ENCODE assay signal across 11 cellular contexts in the genomic region with DNA sequence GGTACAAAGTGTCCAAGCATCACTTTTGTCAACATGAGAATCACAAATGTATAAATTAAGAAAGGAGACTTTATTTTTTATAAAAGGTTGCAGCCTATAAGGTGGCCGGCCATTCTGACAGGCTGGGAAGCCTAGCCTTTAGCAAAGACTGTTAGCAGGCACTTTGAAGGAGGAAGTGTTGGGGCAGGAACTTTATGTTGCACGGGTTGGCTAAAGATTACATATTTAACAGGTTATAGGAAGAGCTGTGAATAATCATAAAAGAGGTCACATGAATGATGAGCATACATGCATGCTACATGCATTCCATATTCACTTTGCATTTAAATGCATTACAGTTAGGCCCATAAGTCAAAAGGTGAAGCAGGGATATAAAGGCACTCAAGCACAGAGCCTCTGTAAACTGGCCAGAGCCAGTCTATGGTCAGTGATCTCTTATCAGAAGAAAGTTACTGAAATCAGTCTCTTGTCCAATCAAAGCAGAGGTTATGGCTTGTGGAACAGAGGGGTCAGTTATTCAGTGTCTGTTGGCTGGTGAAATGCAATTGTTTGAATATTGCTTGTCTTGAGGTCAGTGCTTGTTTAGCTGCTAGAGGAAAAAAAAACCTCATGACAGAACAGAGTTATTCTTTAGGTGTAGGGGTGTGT. TPM values are rescaled to one million over a fixed set of nuclear protein-coding genes. Genes with fewer than 3 reads are reported as not detected.
"Had no signal": no experiment of that assay in that cellular context is flagged by ENCODE, and none has a peak within 500 bp of the region (broad histone marks: within the 10 kb centered on the region; RNA-seq: fewer than 3 reads in every experiment).

No MANE protein-coding gene starts in this region.

- DNase-seq: GM23248, GOT3, H7, HFFc6, IMR-90, KBM-7 had no signal

- H3K27ac Mint-ChIP-seq: HFFc6 had no signal

- H3K4me3 ChIP-seq: GM23248, HAP-1 had no signal

- ATAC-seq: HCT116, HepG2 had no signal

- H3K27ac ChIP-seq: GM23248, HL-60, KMS-11 had no signal

- H3K9me3 Mint-ChIP-seq: HFFc6 had no signal

- H3K4me3 Mint-ChIP-seq: HFFc6 had no signal

- H3K36me3 ChIP-seq: HAP-1 had no signal

- H3K9ac ChIP-seq: GM23248, KMS-11 had no signal

- H3K9me3 ChIP-seq: HAP-1 had no signal

- H3K4me1 ChIP-seq: HAP-1 had no signal

RNA-seq across cellular contexts. Expression of gene ANKRD7, which starts 7.3 kb away (rescaled TPM):
- total RNA-seq: GM23248, H7, HepG2 had no signal
- polyA plus RNA-seq: HepG2 had no signal
